1 cellular context compared by ENCODE assay signal in genomic region chr4:79923290-79923689, GRCh38.
TF ChIP-seq lines count a peak whose summit lies in the region.

No MANE protein-coding gene starts in this region.

TF ChIP-seq in WTC11, 78 proteins besides CTCF, POLR2A, EP300 and RAD21 (continued from another document):
- TF ChIP-seq ERG (CRISPR knock-in tag; IDR thresholded peaks at IDR 0.05) (no peak), CDX4 (CRISPR knock-in tag; IDR thresholded peaks at IDR 0.05; ENCODE audit: borderline replicate concordance) (no peak), E2F5 (CRISPR knock-in tag; IDR thresholded peaks at IDR 0.05) (no peak), ATF2 (CRISPR knock-in tag; IDR thresholded peaks at IDR 0.05; ENCODE audit: borderline replicate concordance, low read depth) (no peak), CREB1 (CRISPR knock-in tag; IDR thresholded peaks at IDR 0.05) (no peak), ZNF423 (CRISPR knock-in tag; IDR thresholded peaks at IDR 0.05) (no peak), RORB (CRISPR knock-in tag; IDR thresholded peaks at IDR 0.05) (no peak), ZNF219 (CRISPR knock-in tag; IDR thresholded peaks at IDR 0.05; ENCODE audit: borderline replicate concordance) (no peak), HMGA2 (CRISPR knock-in tag; IDR thresholded peaks at IDR 0.05) (no peak), ZNF232 (CRISPR knock-in tag; IDR thresholded peaks at IDR 0.05) (no peak), MXD4 (CRISPR knock-in tag; IDR thresholded peaks at IDR 0.05; ENCODE audit: borderline replicate concordance) (no peak), ZNF317 (CRISPR knock-in tag; IDR thresholded peaks at IDR 0.05; ENCODE audit: borderline replicate concordance, low read depth) (no peak), ELF4 (CRISPR knock-in tag; IDR thresholded peaks at IDR 0.05; ENCODE audit: low read depth) (no peak), MYBL2 (CRISPR knock-in tag; IDR thresholded peaks at IDR 0.05) (no peak), ESRRA (CRISPR knock-in tag; IDR thresholded peaks at IDR 0.05; ENCODE audit: borderline replicate concordance) (no peak)
